ENCODE assay signal across 9 cellular contexts in the genomic region with DNA sequence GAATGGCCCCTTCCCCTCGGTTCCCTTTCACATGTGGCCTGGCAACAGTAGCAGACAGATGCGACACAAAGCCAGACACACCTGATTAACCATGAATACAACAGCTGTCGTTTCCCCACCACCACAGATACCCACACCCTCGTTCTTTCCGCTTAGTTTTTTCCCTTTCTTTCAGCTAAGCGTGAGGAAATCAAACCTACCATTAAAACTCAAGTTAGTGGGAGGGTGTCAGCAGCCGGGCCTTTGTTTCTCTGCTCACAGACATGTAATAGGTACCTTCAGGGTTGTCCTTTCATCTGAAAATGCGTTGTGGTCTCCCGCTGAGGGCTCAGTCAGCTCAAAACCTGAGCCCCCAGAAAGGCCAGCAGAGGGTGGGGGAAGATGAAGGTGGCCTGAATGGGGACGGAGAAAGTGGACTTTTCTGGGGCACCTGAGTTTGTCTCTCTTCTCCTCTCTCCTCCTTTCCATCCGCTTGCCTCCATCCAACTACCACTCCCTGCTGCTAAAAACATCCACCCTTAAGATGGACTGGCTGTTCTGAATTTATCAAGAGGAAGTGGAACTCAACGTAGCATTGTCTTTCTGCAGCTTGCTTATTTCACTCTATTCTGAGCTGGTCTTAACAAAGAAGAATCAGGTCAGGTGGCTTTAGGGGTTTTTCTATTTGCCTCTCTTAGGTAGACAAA.
DNase-seq lines count a peak whose midpoint lies in the region; ATAC-seq and TF ChIP-seq lines count a peak whose summit lies in the region.
"Had no signal": no experiment of that assay in that cellular context is flagged by ENCODE, and none has a peak within 500 bp of the region (broad histone marks: within the 10 kb centered on the region; RNA-seq: fewer than 3 reads in every experiment).

No MANE protein-coding gene starts in this region.

- peak overlapping the region; percentile 99 for H2AK5ac ChIP-seq in IMR-90 (ENCODE audit: low read depth, low read length)

- no peaks in the 10 kb centered on the region for H3K9me3 Mint-ChIP-seq in MCF 10A (ENCODE audit: unreplicated experiment)

- H2BK5ac ChIP-seq in IMR-90 (ENCODE audit: low read depth, low read length, poor library complexity, severe bottlenecking): peak overlapping the region; percentile 12

- H3K9me3 ChIP-seq in mammary epithelial cell (replicated peaks; ENCODE audit: insufficient read depth, low read length) (no peaks in the 10 kb centered on the region), IMR-90 (ENCODE audit: control insufficient read depth, insufficient read depth, low read length) (no peaks in the 10 kb centered on the region), transverse colon (no peaks in the 10 kb centered on the region)
- H3K9me3 ChIP-seq: left lung had no signal

- H3K27me3 ChIP-seq in mammary epithelial cell (ENCODE audit: insufficient read depth, low read length): no peaks in the 10 kb centered on the region
- no peaks in the 10 kb centered on the region for H3K27me3 ChIP-seq in IMR-90 (ENCODE audit: control insufficient read depth, insufficient read depth, low read length)
- H3K27me3 ChIP-seq in transverse colon: no peaks in the 10 kb centered on the region
- H3K27me3 ChIP-seq: left lung had no signal

- peak overlapping the region; percentile 80; the same call in 1 of the 2 replicates for H3K14ac ChIP-seq in IMR-90 (replicated peaks; ENCODE audit: low read depth, low read length)

- in situ Hi-C loops in mammary epithelial cell (cut with MboI; ENCODE audit: low sequenced_read_pairs in 2 of 2): loop anchor here in 1 of 2 donors (25.0 kb wide), 1 partner anchor 508 kb away; a partner anchor contains a TSS
- in situ Hi-C loops in IMR-90 (cut with MboI; ENCODE audit: low sequenced_read_pairs): no loop called here
- in situ Hi-C loops in transverse colon (cut with MboI; ENCODE audit: low pct_ligation_motif_present in 1 of 4, low pct_unique_long_range_greater_than_20kb in 1 of 4, low sequenced_read_pairs in 3 of 4): no loop called here

- H4K20me1 ChIP-seq in mammary epithelial cell (ENCODE audit: insufficient read depth, low read length) (no peaks in the 10 kb centered on the region), IMR-90 (ENCODE audit: insufficient read depth, low read length) (no peaks in the 10 kb centered on the region)

- no peaks in the 10 kb centered on the region for H3K27me3 Mint-ChIP-seq in MCF 10A (ENCODE audit: insufficient read depth, unreplicated experiment)

- CTCF ChIA-PET in MCF 10A (lab: Yijun Ruan, JAX): interaction anchor here (0.7 to 1.2 kb wide), 2 partner anchors 11 to 59 kb away, joined by 4 to 5 read pairs; no protein-coding TSS in a partner anchor
- CTCF ChIA-PET in mammary epithelial cell (lab: Charles Lee; ENCODE audit: low non-redundant PET): no interaction called here
- CTCF ChIA-PET in IMR-90 (lab: Yijun Ruan, JAX): no interaction called here

- no peaks in the 10 kb centered on the region for H3K79me1 ChIP-seq in IMR-90 (ENCODE audit: low read depth in 1 of 2, low read length in 2 of 2)

- no peak overlapping the region for H3K27ac ChIP-seq in mammary epithelial cell (ENCODE audit: insufficient read depth, low read depth, low read length)
- peak overlapping the region; percentile 6; the same call in 1 of the 2 replicates for H3K27ac ChIP-seq in IMR-90 (ENCODE audit: insufficient read depth, low read length)
- peak overlapping the region in 3 of 4 donors; percentile 25 to 64 (median 59) for H3K27ac ChIP-seq in transverse colon
- peak overlapping the region in 1 of 2 donors; percentile 7 for H3K27ac ChIP-seq in coronary artery

- TF ChIP-seq CTCF in MCF 10A (IDR thresholded peaks at IDR 0.05; ENCODE audit: unreplicated experiment) (no peak), mammary epithelial cell (conservative IDR thresholded peaks at IDR 0.05 in 1 of 2, IDR thresholded peaks at IDR 0.05 in 1 of 2; ENCODE audit: extremely low read depth in 1 of 2, insufficient read depth in 1 of 2, low read depth in 1 of 2, low read length in 2 of 2) (no peak), IMR-90 (conservative IDR thresholded peaks at IDR 0.05; ENCODE audit: low read depth, low read length) (no peak), transverse colon (IDR thresholded peaks at IDR 0.05) (no peak), coronary artery (IDR thresholded peaks at IDR 0.05) (no peak)

- 0 out of 2 replicates have a peak overlapping the region, but pooled peaks have one; percentile 38 for H3K23ac ChIP-seq in IMR-90 (ENCODE audit: low read depth, low read length)

- BruUV-seq in MCF 10A (replicated peaks; lab: Mats Ljungman, UMichigan) (no TSS peak), mammary epithelial cell (replicated peaks; lab: Mats Ljungman, UMichigan) (no TSS peak), IMR-90 (replicated peaks; lab: Mats Ljungman, UMichigan) (no TSS peak)

- dilution Hi-C loops in mammary epithelial cell (cut with HindIII; ENCODE audit: low sequenced_read_pairs): no loop called here
- dilution Hi-C loops in IMR-90 (cut with HindIII; ENCODE audit: low sequenced_read_pairs, unreplicated experiment): no loop called here

- H3K4me3 ChIP-seq in mammary epithelial cell (replicated peaks in 1 of 3; ENCODE audit: insufficient read depth in 1 of 3, low read depth in 2 of 3, low read length in 3 of 3): no peak overlapping the region
- H3K4me3 ChIP-seq in IMR-90 (ENCODE audit: insufficient read depth, low read depth, low read length): no peak overlapping the region
- H3K4me3 ChIP-seq in transverse colon: no peak overlapping the region
- H3K4me3 ChIP-seq in coronary artery: no peak overlapping the region
- H3K4me3 ChIP-seq: left lung had no signal

- H3K4ac ChIP-seq in IMR-90 (ENCODE audit: low read depth, low read length): peak overlapping the region; percentile 72; the same call in 1 of the 2 replicates

- WGBS in mammary epithelial cell (ENCODE audit: low coverage, missing lambda C conversion rate): 96% methylated on average over 9 of the region's 12 CpGs
- WGBS in IMR-90 (ENCODE audit: extremely low coverage in 2 of 2, insufficient read length in 1 of 2), 2 experiments: 43% methylated on average over 1 of the region's 12 CpGs; no CpG with 5 or more reads in 1 of the 2 experiments
- 76 to 92% methylated on average over 12 of the region's 12 CpGs for WGBS in transverse colon (ENCODE audit: low coverage in 1 of 2), 2 donors

- no peaks in the 10 kb centered on the region for H3K36me3 Mint-ChIP-seq in MCF 10A (ENCODE audit: insufficient read depth, unreplicated experiment)

- H3K9ac ChIP-seq in mammary epithelial cell (ENCODE audit: insufficient read depth, low read length) (no peak overlapping the region), IMR-90 (ENCODE audit: low read depth, low read length) (no peak overlapping the region)

- no peak for TF ChIP-seq RAD21 in IMR-90 (IDR thresholded peaks at IDR 0.05; ENCODE audit: low read length)

- ATAC-seq in IMR-90 (ENCODE audit: low read depth): no peak

- TF ChIP-seq POLR2A in IMR-90 (IDR thresholded peaks at IDR 0.05; ENCODE audit: low read depth, low read length) (no peak), transverse colon (IDR thresholded peaks at IDR 0.05) (no peak)

- no peaks in the 10 kb centered on the region for H3K79me2 ChIP-seq in mammary epithelial cell (ENCODE audit: insufficient read depth, low read length)

- peaks cover 50% of the 10 kb centered on the region for H3K4me1 Mint-ChIP-seq in MCF 10A (ENCODE audit: insufficient read depth, unreplicated experiment)

- intact Hi-C loops in MCF 10A (cut with micrococcal nuclease): no loop called here
- intact Hi-C loops in mammary epithelial cell (cut with micrococcal nuclease): no loop called here
- intact Hi-C loops in IMR-90 (cut with micrococcal nuclease): no loop called here
- intact Hi-C loops in transverse colon (cut with DNase I; ENCODE audit: low total_unique reads): no loop called here

- peak overlapping the region; percentile 54 for H4K91ac ChIP-seq in IMR-90 (ENCODE audit: insufficient read depth, low read depth, low read length)

- peaks cover 13% of the 10 kb centered on the region for H3K9me1 ChIP-seq in IMR-90 (ENCODE audit: insufficient read depth, low read length)

- no peak for TF ChIP-seq EP300 in transverse colon (IDR thresholded peaks at IDR 0.05; ENCODE audit: low read depth)

- peak overlapping the region; percentile 79 for H2BK20ac ChIP-seq in IMR-90 (ENCODE audit: low read depth, low read length)

- peak overlapping the region; percentile 42; the same call in 1 of the 2 replicates for H4K5ac ChIP-seq in IMR-90 (ENCODE audit: low read depth, low read length)

- no peak overlapping the region for H3K56ac ChIP-seq in IMR-90 (ENCODE audit: extremely low read depth, insufficient read depth, low read length)

- no peak overlapping the region for H3K4me2 ChIP-seq in mammary epithelial cell (ENCODE audit: insufficient read depth, low read depth, low read length)
- no peak overlapping the region for H3K4me2 ChIP-seq in IMR-90 (ENCODE audit: low read depth, low read length)

- POLR2A ChIA-PET in MCF 10A (lab: Yijun Ruan, JAX): interaction anchor here (0.7 to 1.4 kb wide), 3 partner anchors 8 to 19 kb away, joined by 3 to 6 read pairs (median 3); no protein-coding TSS in a partner anchor
- POLR2A ChIA-PET in IMR-90 (lab: Charles Lee; ENCODE audit: unreplicated experiment): no interaction called here

- peaks cover 26% of the 10 kb centered on the region for H3K4me1 ChIP-seq in mammary epithelial cell (ENCODE audit: insufficient read depth, low read length)
- peaks cover 23% of the 10 kb centered on the region for H3K4me1 ChIP-seq in IMR-90 (ENCODE audit: control insufficient read depth, insufficient read depth, low read length)
- H3K4me1 ChIP-seq in transverse colon: peaks cover 0 to 3% (median 0%) of the 10 kb centered on the region in 4 donors

- H2BK15ac ChIP-seq in IMR-90 (ENCODE audit: low read depth, low read length): peak overlapping the region; percentile 61; the same call in 2 of the 3 replicates

- H3K36me3 ChIP-seq in mammary epithelial cell (ENCODE audit: insufficient read depth, low read length) (no peaks in the 10 kb centered on the region), IMR-90 (ENCODE audit: control insufficient read depth, insufficient read depth, low read length) (no peaks in the 10 kb centered on the region), transverse colon (no peaks in the 10 kb centered on the region)
- H3K36me3 ChIP-seq: left lung had no signal

- H3K4me3 Mint-ChIP-seq in MCF 10A (ENCODE audit: unreplicated experiment): no peak overlapping the region

- H2AFZ ChIP-seq in mammary epithelial cell (ENCODE audit: low read depth, low read length) (no peak overlapping the region), IMR-90 (replicated peaks; ENCODE audit: low read length, poor library complexity) (no peak overlapping the region)

- peak overlapping the region; percentile 65; the same call in 1 of the 2 replicates for H3K18ac ChIP-seq in IMR-90 (ENCODE audit: low read depth, low read length)

- peak overlapping the region; percentile 11 to 55; a peak in 2 of 4 replicates for H4K8ac ChIP-seq in IMR-90 (ENCODE audit: low read depth in 2 of 2, low read length in 2 of 2)

- DNase-seq in MCF 10A (ENCODE audit: unreplicated experiment) (no peak), mammary epithelial cell (no peak), IMR-90 (no peak), transverse colon (no peak), NCI-H1092 treated with DMSO at 0.1 percent for 48 hours (lab: John Stamatoyannopoulos, UW) (no peak), coronary artery (ENCODE audit: low spot score) (no peak), EL (no peak)
- peak; percentile 59 to 63 for DNase-seq in activated T-cell treated with anti-CD3 and anti-CD28 coated beads, Interleukin-2, amount 50 U/mL, for 48 hours

- no peak overlapping the region for H2AK9ac ChIP-seq in IMR-90 (replicated peaks; ENCODE audit: low read depth, low read length, poor library complexity)

- peak overlapping the region; percentile 57 for H3K27ac Mint-ChIP-seq in MCF 10A (ENCODE audit: low read depth, unreplicated experiment)

- H2BK120ac ChIP-seq in IMR-90 (ENCODE audit: low read depth, low read length): peak overlapping the region; percentile 89

Comparison
In these comparisons a context has a peak if more than half of its experiments do, and no peak if none do; other contexts are left out.
1. DNase-seq: peak in activated T-cell treated with anti-CD3 and anti-CD28 coated beads, Interleukin-2, amount 50 U/mL, for 48 hours (2 of 2); none in MCF 10A (single experiment), mammary epithelial cell (single experiment), IMR-90 (single experiment), transverse colon (single experiment), NCI-H1092 treated with DMSO at 0.1 percent for 48 hours (single experiment), coronary artery (single experiment) and EL (single experiment).